8 cellular contexts compared by ENCODE assay signal in the genomic region with DNA sequence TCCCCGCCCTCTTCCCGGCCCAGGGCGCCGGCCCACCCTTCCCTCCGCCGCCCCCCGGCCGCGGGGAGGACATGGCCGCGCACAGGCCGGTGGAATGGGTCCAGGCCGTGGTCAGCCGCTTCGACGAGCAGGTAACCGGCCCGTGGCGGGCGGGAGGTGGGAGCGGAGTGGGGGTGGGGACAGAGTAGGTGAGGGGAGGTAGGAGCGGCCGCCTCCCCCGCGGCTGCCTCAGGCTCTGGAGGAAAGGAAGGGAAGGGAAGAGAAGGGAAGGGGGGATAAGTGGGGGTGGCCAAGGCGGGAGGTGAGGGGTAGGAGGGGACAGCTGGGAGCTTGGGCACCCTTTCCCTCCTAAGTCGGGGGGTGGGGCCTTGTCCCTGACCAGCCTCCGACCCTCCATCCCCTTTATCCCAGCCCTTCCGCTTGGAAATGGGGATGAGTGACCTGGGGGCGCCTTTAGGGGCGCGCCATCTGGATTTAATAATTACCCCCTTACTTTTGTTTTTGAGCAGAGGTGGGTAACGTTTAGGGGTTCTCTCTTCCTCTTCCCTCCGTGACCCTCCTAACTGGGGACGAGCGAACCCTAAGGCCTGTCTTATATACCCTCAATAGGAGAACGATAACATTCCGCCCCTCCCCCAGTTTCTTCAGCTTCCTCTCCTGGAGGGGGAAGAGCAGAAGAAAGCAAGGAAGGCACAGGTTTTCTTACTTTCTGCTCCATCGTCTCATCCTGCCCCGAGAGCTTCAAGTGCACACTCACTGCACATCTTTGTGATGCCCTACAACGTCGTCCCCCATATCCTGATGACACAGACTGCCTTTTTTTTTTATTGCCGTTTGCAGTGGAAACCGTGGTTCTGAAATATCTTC. TPM values are rescaled to one million over a fixed set of nuclear protein-coding genes. Genes with fewer than 3 reads are reported as not detected.
DNase-seq lines count a peak whose midpoint lies in the region; ATAC-seq and TF ChIP-seq lines count a peak whose summit lies in the region.

No MANE protein-coding gene starts in this region.

- TF ChIP-seq CTCF in left lung (IDR thresholded peaks at IDR 0.05): no peak

- H3K4me1 ChIP-seq in duodenal mucosa (ENCODE audit: control insufficient read depth in 1 of 2, insufficient read depth in 2 of 2, low read length in 2 of 2) (peaks cover 7 to 8% of the 10 kb centered on the region in 2 donors), left lung (peaks cover 5 to 20% of the 10 kb centered on the region in 2 donors)

- H3K36me3 ChIP-seq in duodenal mucosa (ENCODE audit: control insufficient read depth in 1 of 2, insufficient read depth in 2 of 2, low read length in 2 of 2) (no peaks in the 10 kb centered on the region), left lung (no peaks in the 10 kb centered on the region)

- ATAC-seq in GM21825 (IDR thresholded peaks at IDR 0.05; ENCODE audit: unreplicated experiment): peak; percentile 19
- ATAC-seq in left lung: peak; percentile 52
- no peak for ATAC-seq in GM21576 (IDR thresholded peaks at IDR 0.05; ENCODE audit: unreplicated experiment)

- peak overlapping the region; percentile 86 to 92 for H3K4me3 ChIP-seq in duodenal mucosa (ENCODE audit: low read depth in 1 of 2, low read length in 2 of 2)
- H3K4me3 ChIP-seq in left lung: peak overlapping the region; percentile 78 to 81

- H3K9ac ChIP-seq in duodenal mucosa (ENCODE audit: low read depth in 1 of 2, low read length in 2 of 2): peak overlapping the region; percentile 76 to 88

- intact Hi-C loops in left lung (cut with DNase I): no loop called here

- DNase-seq in CMK (ENCODE audit: low read depth) (peak; percentile 45), NCI-H1694 (lab: John Stamatoyannopoulos, UW) (peak; percentile 38), left lung (peak; percentile 62 to 88)
- peak; percentile 25 for DNase-seq in activated CD4-positive, alpha-beta T cell treated with anti-CD3 and anti-CD28 coated beads for 48 hours
- DNase-seq in stimulated activated CD4-positive, alpha-beta T cell treated with anti-CD3 and anti-CD28 coated beads, Interleukin-4, amount 100 ng/mL, for 4 hours: peak; percentile 2 to 25

- H3K9me3 ChIP-seq in duodenal mucosa (ENCODE audit: control insufficient read depth in 1 of 2, low read length in 2 of 2) (no peaks in the 10 kb centered on the region), left lung (no peaks in the 10 kb centered on the region)

- H3K27ac ChIP-seq in duodenal mucosa (ENCODE audit: low read depth, low read length) (peak overlapping the region; percentile 81), left lung (peak overlapping the region; percentile 89 to 91)

- H3K27me3 ChIP-seq in duodenal mucosa (ENCODE audit: control insufficient read depth in 1 of 2, insufficient read depth in 2 of 2, low read length in 2 of 2) (no peaks in the 10 kb centered on the region), left lung (no peaks in the 10 kb centered on the region)

RNA-seq across cellular contexts. Expression of gene NF1, which starts 0.7 kb away (rescaled TPM):
- total RNA-seq in left lung: 10 to 100 TPM; 54.7 to 57.5 TPM

Comparison
In these comparisons a context has a peak if more than half of its experiments do, and no peak if none do; other contexts are left out.
1. DNase-seq: peak in every context shown above with its lines; median percentile 75 in left lung; 45 in CMK; 38 in NCI-H1694; 25 in activated CD4-positive, alpha-beta T cell treated with anti-CD3 and anti-CD28 coated beads for 48 hours; 14 in stimulated activated CD4-positive, alpha-beta T cell treated with anti-CD3 and anti-CD28 coated beads, Interleukin-4, amount 100 ng/mL, for 4 hours.